ENCODE assay signal across 21 cellular contexts in genomic region chr11:61154528-61154927, GRCh38. TPM values are rescaled to one million over a fixed set of nuclear protein-coding genes. Genes with fewer than 3 reads are reported as not detected.
A peak's percentile ranks its signal among the peaks of the same experiment; 100 is the strongest.
DNase-seq lines count a peak whose midpoint lies in the region; ATAC-seq and TF ChIP-seq lines count a peak whose summit lies in the region.
"Had no signal": no experiment of that assay in that cellular context is flagged by ENCODE, and none has a peak within 500 bp of the region (broad histone marks: within the 10 kb centered on the region; RNA-seq: fewer than 3 reads in every experiment).

No MANE protein-coding gene starts in this region.

- 95 to 98% methylated on average over 4 of the region's 4 CpGs for WGBS in GM23248 (ENCODE audit: low coverage in 1 of 2, low lambda C conversion rate in 2 of 2, missing lambda C conversion rate in 2 of 2), 2 experiments
- 89% methylated on average over 4 of the region's 4 CpGs for WGBS in esophagus muscularis mucosa

- H3K9me3 Mint-ChIP-seq in progenitor cell of endocrine pancreas (ENCODE audit: low read depth), result peaks cover 13% of the 10 kb centered on the region
- peaks cover 17% of the 10 kb centered on the region for H3K9me3 Mint-ChIP-seq in activated naive CD4-positive, alpha-beta T cell treated with anti-CD3 and anti-CD28 coated beads for 36 hours

- in situ Hi-C loops in GM23248 (cut with MboI), result no loop called here

- 0 out of 2 replicates have a peak overlapping the region, but pooled peaks have one; percentile 75 for H3K9ac ChIP-seq in GM23248
- H3K9ac ChIP-seq: BLaER1 had no signal

- POLR2A ChIA-PET in RWPE1 (lab: Yijun Ruan, JAX; ENCODE audit: low non-redundant PET), result no interaction called here

- no peaks in the 10 kb centered on the region for H4K20me1 ChIP-seq in GM23248 (ENCODE audit: insufficient read depth)

- H3K9me3 ChIP-seq in GM23248 (ENCODE audit: low read depth) (no peaks in the 10 kb centered on the region), esophagus muscularis mucosa (peaks cover 0 to 11% (median 6%) of the 10 kb centered on the region in 4 donors)
- H3K9me3 ChIP-seq: HAP-1 had no signal

- H3K9me2 ChIP-seq in GM23248 (ENCODE audit: insufficient read depth), result no peaks in the 10 kb centered on the region

- peaks cover 31% of the 10 kb centered on the region for H3F3A ChIP-seq in GM23248 (ENCODE audit: insufficient read depth)

- H3K79me2 ChIP-seq in GM23248 (ENCODE audit: insufficient read depth), result peaks cover 85% of the 10 kb centered on the region

- no peak for ATAC-seq in GM19023 (IDR thresholded peaks at IDR 0.05; ENCODE audit: unreplicated experiment)
- ATAC-seq: A549 had no signal

- no peaks in the 10 kb centered on the region for H3K36me3 ChIP-seq in GM23248 (ENCODE audit: low read depth)
- peaks cover 0 to 4% (median 0%) of the 10 kb centered on the region in 4 donors for H3K36me3 ChIP-seq in esophagus muscularis mucosa

- H3K4me3 ChIP-seq in GM23248 (no peak overlapping the region), esophagus muscularis mucosa (no peak overlapping the region)
- H3K4me3 ChIP-seq: A549, BLaER1, HAP-1 had no signal

- H3K4me1 ChIP-seq in GM23248 (ENCODE audit: insufficient read depth) (peaks cover 33% of the 10 kb centered on the region), esophagus muscularis mucosa (peaks cover 44 to 77% (median 69%) of the 10 kb centered on the region in 4 donors)

- H3K27me3 Mint-ChIP-seq in progenitor cell of endocrine pancreas, result no peaks in the 10 kb centered on the region
- no peaks in the 10 kb centered on the region for H3K27me3 Mint-ChIP-seq in activated naive CD4-positive, alpha-beta T cell treated with anti-CD3 and anti-CD28 coated beads for 36 hours (ENCODE audit: low read depth)
- H3K27me3 Mint-ChIP-seq: CD4-positive, alpha-beta memory T cell had no signal

- no peak overlapping the region for H3K4me3 Mint-ChIP-seq in progenitor cell of endocrine pancreas (ENCODE audit: low read depth)
- H3K4me3 Mint-ChIP-seq in activated naive CD4-positive, alpha-beta T cell treated with anti-CD3 and anti-CD28 coated beads for 36 hours, result no peak overlapping the region

- CTCF ChIA-PET in RWPE1 (lab: Yijun Ruan, JAX), result interaction anchor here (0.7 to 1.4 kb wide), 3 partner anchors 25 to 1344 kb away, joined by 3 to 4 read pairs (median 3); no protein-coding TSS in a partner anchor
- CTCF ChIA-PET in activated naive CD4-positive, alpha-beta T cell treated with anti-CD3 and anti-CD28 coated beads for 36 hours (lab: Charles Lee), result interaction anchor here (0.7 to 1.4 kb wide), 3 partner anchors 15 to 18 kb away, joined by 3 to 4 read pairs (median 3); no protein-coding TSS in a partner anchor

- H3K27ac Mint-ChIP-seq in progenitor cell of endocrine pancreas, result peak overlapping the region; percentile 63
- no peak overlapping the region for H3K27ac Mint-ChIP-seq in activated naive CD4-positive, alpha-beta T cell treated with anti-CD3 and anti-CD28 coated beads for 36 hours

- H3K36me3 Mint-ChIP-seq in progenitor cell of endocrine pancreas (ENCODE audit: insufficient read depth), result peaks cover 20% of the 10 kb centered on the region
- H3K36me3 Mint-ChIP-seq in activated naive CD4-positive, alpha-beta T cell treated with anti-CD3 and anti-CD28 coated beads for 36 hours (ENCODE audit: low read depth), result peaks cover 25% of the 10 kb centered on the region

- no peak overlapping the region for H3K4me2 ChIP-seq in GM23248 (ENCODE audit: unreplicated experiment)
- H3K4me2 ChIP-seq: A549, BLaER1 had no signal

- TF ChIP-seq EP300 in esophagus muscularis mucosa (IDR thresholded peaks at IDR 0.05), result no peak

- TF ChIP-seq CTCF in VCaP (conservative IDR thresholded peaks at IDR 0.05) (no peak), esophagus muscularis mucosa (IDR thresholded peaks at IDR 0.05) (no peak), progenitor cell of endocrine pancreas (IDR thresholded peaks at IDR 0.05; ENCODE audit: unreplicated experiment) (no peak), RWPE1 (conservative IDR thresholded peaks at IDR 0.05; ENCODE audit: low read depth) (no peak)

- peaks cover 57% of the 10 kb centered on the region for H3K4me1 Mint-ChIP-seq in progenitor cell of endocrine pancreas (ENCODE audit: low read depth)
- peaks cover 23% of the 10 kb centered on the region for H3K4me1 Mint-ChIP-seq in activated naive CD4-positive, alpha-beta T cell treated with anti-CD3 and anti-CD28 coated beads for 36 hours (ENCODE audit: low read depth)

- peak overlapping the region; percentile 87; the same call in 1 of the 2 replicates for H3K27ac ChIP-seq in GM23248
- H3K27ac ChIP-seq in VCaP, result peak overlapping the region; percentile 99
- H3K27ac ChIP-seq in esophagus muscularis mucosa (replicated peaks in 1 of 4), result peak overlapping the region; percentile 83 to 89 (median 88)
- no peak overlapping the region for H3K27ac ChIP-seq in RWPE1
- H3K27ac ChIP-seq: A549, BLaER1 had no signal

- H2AFZ ChIP-seq in GM23248, result no peak overlapping the region

- no peaks in the 10 kb centered on the region for H3K27me3 ChIP-seq in GM23248 (replicated peaks; ENCODE audit: insufficient read depth)
- no peaks in the 10 kb centered on the region for H3K27me3 ChIP-seq in esophagus muscularis mucosa
- H3K27me3 ChIP-seq: BLaER1 had no signal

- no peak for DNase-seq in GM23248
- no peak for DNase-seq in esophagus muscularis mucosa (ENCODE audit: extremely low spot score)
- DNase-seq in progenitor cell of endocrine pancreas (ENCODE audit: low spot score, unreplicated experiment), result no peak
- DNase-seq in DMS 273 treated with DMSO at 0.1 percent for 48 hours (lab: John Stamatoyannopoulos, UW), result no peak
- DNase-seq in RWPE1 (ENCODE audit: low spot score), result no peak
- DNase-seq in activated naive CD4-positive, alpha-beta T cell treated with anti-CD3 and anti-CD28 coated beads for 36 hours, result no peak
- DNase-seq: CD4-positive, alpha-beta memory T cell; DMS79 treated with DMSO at 0.1 percent for 48 hours; KG1; MV-4-11; NCI-H1417; NCI-H187 treated with DMSO at 0.1 percent for 48 hours; NCI-H2227 treated with DMSO at 0.1 percent for 48 hours; NCI-H510A treated with DMSO at 0.1 percent for 48 hours; NCI-H774 had no signal

- intact Hi-C loops in esophagus muscularis mucosa (cut with DNase I), result loop anchor here (10.0 kb wide), 1 partner anchor 250 kb away; the partner anchor contains the start of gene PRPF19
- intact Hi-C loops in activated naive CD4-positive, alpha-beta T cell treated with anti-CD3 and anti-CD28 coated beads for 36 hours (cut with micrococcal nuclease), result no loop called here

- TF ChIP-seq POLR2A in esophagus muscularis mucosa (IDR thresholded peaks at IDR 0.05; ENCODE audit: low read depth), result no peak

RNA-seq across cellular contexts. Expression of gene VPS37C, which starts 6.7 kb away (rescaled TPM):
- 13.4 and 18.7 TPM in 2 replicates for total RNA-seq in GM23248 (2014; rRNA removed; shearing (Covaris generic))
- polyA plus RNA-seq in GM23248 (2016; fragmentation: Nextera tagmentation; extraction: Ambion mirVana), result 12.1 and 13.1 TPM in 2 replicates
- total RNA-seq in esophagus muscularis mucosa (10 to 100 TPM; 29.1 to 43.5 (median 38.1) TPM), progenitor cell of endocrine pancreas (28.1 and 30.8 TPM in 2 replicates)
- 1 to 10 TPM; 8.5 to 8.9 TPM for total RNA-seq in activated naive CD4-positive, alpha-beta T cell treated with anti-CD3 and anti-CD28 coated beads for 36 hours

RNA-seq across cellular contexts. Expression of gene PGA3, which starts 48.8 kb away (rescaled TPM):
- total RNA-seq in GM23248 (2014; rRNA removed; shearing (Covaris generic)), result not detected in 2 replicates
- 0.29 TPM in 1 of 2 replicates, not detected in the other for polyA plus RNA-seq in GM23248 (2016; fragmentation: Nextera tagmentation; extraction: Ambion mirVana)
- under 1 TPM in 1 of 4 donors, not detected in 3; 0.33 TPM for total RNA-seq in esophagus muscularis mucosa
- not detected in 2 replicates for total RNA-seq in progenitor cell of endocrine pancreas
- total RNA-seq in activated naive CD4-positive, alpha-beta T cell treated with anti-CD3 and anti-CD28 coated beads for 36 hours, result not detected
- total RNA-seq: CD4-positive, alpha-beta memory T cell; OCI-LY7 had no signal
- polyA plus RNA-seq: A549; CD4-positive, alpha-beta memory T cell had no signal

RNA-seq across cellular contexts. Expression of gene CD5, which starts 52.2 kb away (rescaled TPM):
- total RNA-seq in GM23248 (2014; rRNA removed; shearing (Covaris generic)), result not detected in 2 replicates
- not detected in 2 replicates for polyA plus RNA-seq in GM23248 (2016; fragmentation: Nextera tagmentation; extraction: Ambion mirVana)
- total RNA-seq in esophagus muscularis mucosa (1 to 10 TPM in 1 of 4 donors, under 1 TPM in 3; 0.11 to 1.3 (median 0.34) TPM), progenitor cell of endocrine pancreas (not detected in 2 replicates)
- 100 to 1,000 TPM; 228 to 232 TPM for total RNA-seq in activated naive CD4-positive, alpha-beta T cell treated with anti-CD3 and anti-CD28 coated beads for 36 hours
- total RNA-seq: OCI-LY7 had no signal
- polyA plus RNA-seq: A549 had no signal

Comparison
In these comparisons a context has a peak if more than half of its experiments do, and no peak if none do; other contexts are left out.
1. RNA of gene CD5, which starts 52.2 kb away (total RNA-seq): 228 to 232 TPM in activated naive CD4-positive, alpha-beta T cell treated with anti-CD3 and anti-CD28 coated beads for 36 hours; 0.11 to 1.3 TPM in esophagus muscularis mucosa, not detected in GM23248 and not detected in progenitor cell of endocrine pancreas; every median in the first group is over 10 times any median in the second.